Comparison of ENCODE assay signal across 8 cellular contexts in the genomic region with DNA sequence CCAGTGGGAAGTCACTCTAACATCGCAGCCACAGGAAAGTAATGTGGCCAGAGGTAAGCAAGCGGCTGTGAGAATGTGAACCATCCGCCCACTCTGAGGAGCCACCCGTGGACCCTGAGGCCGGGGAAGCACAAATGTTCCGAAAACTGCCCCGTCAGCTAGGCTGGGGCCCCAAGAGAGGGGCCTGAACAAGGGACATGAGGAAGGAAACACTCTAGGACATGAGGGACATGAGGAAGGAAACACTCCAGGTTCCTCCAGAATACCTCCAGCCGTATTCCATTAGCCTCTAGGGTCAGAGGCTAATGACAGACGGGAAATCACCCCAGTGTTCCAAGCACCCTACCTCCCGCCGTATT. TPM values are rescaled to one million over a fixed set of nuclear protein-coding genes. Genes with fewer than 3 reads are reported as not detected.
A peak's percentile ranks its signal among the peaks of the same experiment; 100 is the strongest.
DNase-seq lines count a peak whose midpoint lies in the region; ATAC-seq and TF ChIP-seq lines count a peak whose summit lies in the region.

No MANE protein-coding gene starts in this region.

- 0 out of 2 replicates have a peak, but pooled peaks cover 3% of the 10 kb centered on the region for H3K36me3 ChIP-seq in SU-DHL-6 (ENCODE audit: low read length)

- peak overlapping the region; percentile 88 for H3K9ac ChIP-seq in SU-DHL-6 (ENCODE audit: low read length)

- H3K27me3 ChIP-seq in SU-DHL-6 (ENCODE audit: low read length), result no peaks in the 10 kb centered on the region

- H3K4me1 Mint-ChIP-seq in HFFc6 (ENCODE audit: low read depth), result peaks cover 27% of the 10 kb centered on the region
- H3K4me1 Mint-ChIP-seq in naive thymus-derived CD8-positive, alpha-beta T cell, result peaks cover 26 to 55% (median 48%) of the 10 kb centered on the region in 4 donors

- H3K27ac Mint-ChIP-seq in HFFc6, result peak overlapping the region; percentile 88
- peak overlapping the region; percentile 86 to 99 (median 94) for H3K27ac Mint-ChIP-seq in naive thymus-derived CD8-positive, alpha-beta T cell

- peaks cover 17% of the 10 kb centered on the region for H3K36me3 Mint-ChIP-seq in HFFc6 (ENCODE audit: low read depth)
- H3K36me3 Mint-ChIP-seq in naive thymus-derived CD8-positive, alpha-beta T cell, result peaks cover 0 to 32% (median 0%) of the 10 kb centered on the region in 3 donors

- POLR2A ChIA-PET in naive thymus-derived CD8-positive, alpha-beta T cell (lab: Charles Lee), result no interaction called here

- H4K20me1 ChIP-seq in SU-DHL-6 (ENCODE audit: low read depth, low read length), result no peaks in the 10 kb centered on the region

- H3K27me3 Mint-ChIP-seq in HFFc6 (ENCODE audit: insufficient read depth), result no peaks in the 10 kb centered on the region; the same call in 1 of the 2 replicates
- H3K27me3 Mint-ChIP-seq in naive thymus-derived CD8-positive, alpha-beta T cell, result no peaks in the 10 kb centered on the region

- H3K79me2 ChIP-seq in SU-DHL-6 (ENCODE audit: insufficient read depth, low read length), result peaks cover 26% of the 10 kb centered on the region

- peak; percentile 15 to 23 for ATAC-seq in naive thymus-derived CD8-positive, alpha-beta T cell
- ATAC-seq in HG03139 (IDR thresholded peaks at IDR 0.05; ENCODE audit: unreplicated experiment), result no peak

- H3K27ac ChIP-seq in SU-DHL-6 (ENCODE audit: low read depth, low read length), result no peak overlapping the region

- H3K4me2 ChIP-seq in SU-DHL-6 (ENCODE audit: low read depth, low read length, poor library complexity, severe bottlenecking), result peak overlapping the region; percentile 86

- no peaks in the 10 kb centered on the region for H3K9me3 Mint-ChIP-seq in HFFc6
- no peaks in the 10 kb centered on the region for H3K9me3 Mint-ChIP-seq in naive thymus-derived CD8-positive, alpha-beta T cell

- H3F3A ChIP-seq in SU-DHL-6 (ENCODE audit: insufficient read depth), result peaks cover 27% of the 10 kb centered on the region

- H2AFZ ChIP-seq in SU-DHL-6 (ENCODE audit: low read depth, low read length, severe bottlenecking), result peak overlapping the region; percentile 43

- H3K4me3 ChIP-seq in GM08714 (ENCODE audit: low read length), result peak overlapping the region; percentile 93
- peak overlapping the region; percentile 79 for H3K4me3 ChIP-seq in SU-DHL-6 (ENCODE audit: insufficient read depth, low read length, poor library complexity, severe bottlenecking)
- peak overlapping the region; percentile 99 for H3K4me3 ChIP-seq in epithelial cell of proximal tubule (ENCODE audit: low read depth, low read length)

- no peak for DNase-seq in HFFc6
- peak; percentile 12 for DNase-seq in epithelial cell of proximal tubule (ENCODE audit: low read depth)
- DNase-seq in naive thymus-derived CD8-positive, alpha-beta T cell, result peak in 3 of 10 donors; percentile 1 to 7 (median 3)
- DNase-seq in SW480 (ENCODE audit: low spot score), result no peak
- no peak for DNase-seq in NCI-H2227 (lab: John Stamatoyannopoulos, UW; ENCODE audit: unreplicated experiment)

- peak overlapping the region; percentile 95 for H3K4me3 Mint-ChIP-seq in HFFc6
- H3K4me3 Mint-ChIP-seq in naive thymus-derived CD8-positive, alpha-beta T cell, result peak overlapping the region; percentile 86 to 100 (median 92)

- no peaks in the 10 kb centered on the region for H3K9me3 ChIP-seq in SU-DHL-6 (ENCODE audit: insufficient read depth, low read length)

- no peaks in the 10 kb centered on the region for H3K9me2 ChIP-seq in SU-DHL-6 (replicated peaks; ENCODE audit: insufficient read depth, low read length)

- TF ChIP-seq CTCF in HFFc6 (IDR thresholded peaks at IDR 0.05) (no peak), SU-DHL-6 (IDR thresholded peaks at IDR 0.05; ENCODE audit: insufficient read depth, low read length, poor library complexity, severe bottlenecking) (no peak), epithelial cell of proximal tubule (conservative IDR thresholded peaks at IDR 0.05; ENCODE audit: low read depth, low read length) (no peak)

RNA-seq across cellular contexts. Expression of gene TEFM, which starts 0.3 kb away (rescaled TPM):
- total RNA-seq in HFFc6 (2021; fragmentation: NEBNext Ultra II Directional; extraction: Animal tissue kit (Norgen Biotek cat#: 25700)), result 10 to 100 TPM; 12.7 to 14.5 (median 13.5) TPM
- 7.8 and 14.5 TPM in 2 replicates for total RNA-seq in epithelial cell of proximal tubule
- total RNA-seq in naive thymus-derived CD8-positive, alpha-beta T cell, result 10 to 100 TPM; 16.4 to 18.9 TPM
- polyA plus RNA-seq in naive thymus-derived CD8-positive, alpha-beta T cell, result 10 to 100 TPM; 12.3 to 16.9 (median 13.2) TPM

RNA-seq across cellular contexts. Expression of gene ADAP2, which starts 16.0 kb away (rescaled TPM):
- under 1 TPM; 0.12 to 0.61 (median 0.37) TPM for total RNA-seq in HFFc6 (2021; fragmentation: NEBNext Ultra II Directional; extraction: Animal tissue kit (Norgen Biotek cat#: 25700))
- total RNA-seq in epithelial cell of proximal tubule, result 4.6 and 5.1 TPM in 2 replicates
- total RNA-seq in naive thymus-derived CD8-positive, alpha-beta T cell, result 1 to 10 TPM; 3.0 to 3.6 TPM
- polyA plus RNA-seq in naive thymus-derived CD8-positive, alpha-beta T cell, result 1 to 10 TPM in 1 of 3 donors, under 1 TPM in 1, not detected in 1; 0.11 to 1.1 TPM
